ENCODE assay signal across 15 cellular contexts in the genomic region with DNA sequence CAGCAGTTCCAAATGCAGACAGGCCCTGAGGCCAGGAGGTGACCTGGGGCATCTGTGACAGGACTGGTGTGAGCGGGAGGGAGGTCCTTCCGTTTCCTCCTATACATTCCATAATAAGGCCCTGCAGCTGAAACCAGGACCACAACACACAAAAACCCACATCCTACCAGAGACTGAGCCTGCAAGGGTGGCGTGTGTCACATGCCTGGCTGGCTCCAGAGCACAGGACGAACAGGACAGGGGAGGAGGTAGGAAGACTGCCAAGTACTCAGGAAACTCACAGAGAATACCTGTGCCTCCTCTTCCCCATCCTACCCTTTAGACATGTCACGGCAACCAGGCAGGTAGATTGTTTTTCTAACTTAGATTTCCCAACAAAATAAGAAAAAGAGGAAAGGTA.
DNase-seq lines count a peak whose midpoint lies in the region; ATAC-seq and TF ChIP-seq lines count a peak whose summit lies in the region.
"Had no signal": no experiment of that assay in that cellular context is flagged by ENCODE, and none has a peak within 500 bp of the region (broad histone marks: within the 10 kb centered on the region; RNA-seq: fewer than 3 reads in every experiment).

No MANE protein-coding gene starts in this region.

- intact Hi-C loops in left ventricle myocardium superior (cut with micrococcal nuclease) (no loop called here), Right ventricle myocardium inferior (cut with DNase I) (no loop called here), thyroid gland (cut with DNase I) (no loop called here)
- intact Hi-C loops in activated T-helper 2 cell treated with anti-CD3 and anti-CD28 coated beads, Interferon-gamma antibody, Interleukin-2, Interleukin-4, amounts not matched to agents 10 μg/mL and 5 μg/mL and 100 μg/mL, durations not matched to agents 14 hours and 24 hours and 36 hours (cut with micrococcal nuclease), result no loop called here

- no peaks in the 10 kb centered on the region for H3K9me3 Mint-ChIP-seq in activated T-helper 2 cell treated with anti-CD3 and anti-CD28 coated beads, Interferon-gamma antibody, Interleukin-2, Interleukin-4, amounts not matched to agents 10 μg/mL and 5 μg/mL and 100 μg/mL, durations not matched to agents 14 hours and 24 hours and 36 hours
- H3K9me3 Mint-ChIP-seq: CD8-positive, alpha-beta T cell; H9 had no signal

- no peaks in the 10 kb centered on the region for H3K36me3 ChIP-seq in thyroid gland
- H3K36me3 ChIP-seq: BLaER1 treated with 17β-estradiol and CSF1 and Interleukin-3, amounts not matched to agents 10 nM and 100 nM had no signal

- H3K9me3 ChIP-seq in thyroid gland, result no peaks in the 10 kb centered on the region
- H3K9me3 ChIP-seq: BLaER1 treated with 17β-estradiol and CSF1 and Interleukin-3, amounts not matched to agents 10 nM and 100 nM had no signal

- peak overlapping the region; percentile 67 to 92 (median 87) for H3K27ac ChIP-seq in thyroid gland
- H3K27ac ChIP-seq: BLaER1 treated with 17β-estradiol and CSF1 and Interleukin-3, amounts not matched to agents 10 nM and 100 nM had no signal

- peaks cover 44 to 59% of the 10 kb centered on the region in 2 donors for H3K4me1 ChIP-seq in thyroid gland
- H3K4me1 ChIP-seq: BLaER1 treated with 17β-estradiol and CSF1 and Interleukin-3, amounts not matched to agents 10 nM and 100 nM had no signal

- H3K36me3 Mint-ChIP-seq in activated T-helper 2 cell treated with anti-CD3 and anti-CD28 coated beads, Interferon-gamma antibody, Interleukin-2, Interleukin-4, amounts not matched to agents 10 μg/mL and 5 μg/mL and 100 μg/mL, durations not matched to agents 14 hours and 24 hours and 36 hours (ENCODE audit: low read depth), result no peaks in the 10 kb centered on the region
- H3K36me3 Mint-ChIP-seq: CD8-positive, alpha-beta T cell had no signal

- peak in 1 of 2 donors; percentile 18 for TF ChIP-seq POLR2A in thyroid gland (IDR thresholded peaks at IDR 0.05)

- H3K27me3 Mint-ChIP-seq in activated T-helper 2 cell treated with anti-CD3 and anti-CD28 coated beads, Interferon-gamma antibody, Interleukin-2, Interleukin-4, amounts not matched to agents 10 μg/mL and 5 μg/mL and 100 μg/mL, durations not matched to agents 14 hours and 24 hours and 36 hours (ENCODE audit: low read depth), result no peaks in the 10 kb centered on the region

- H3K27me3 ChIP-seq in thyroid gland, result no peaks in the 10 kb centered on the region
- H3K27me3 ChIP-seq: BLaER1 treated with 17β-estradiol and CSF1 and Interleukin-3, amounts not matched to agents 10 nM and 100 nM had no signal

- peak; percentile 51 for ATAC-seq in left ventricle myocardium superior
- ATAC-seq in Right ventricle myocardium inferior, result no peak
- ATAC-seq: CD8-positive, alpha-beta T cell; HepG2 had no signal

- TF ChIP-seq CTCF in thyroid gland (IDR thresholded peaks at IDR 0.05), result no peak

- WGBS in thyroid gland, 2 donors, result 54 to 60% methylated on average over 5 of the region's 5 CpGs

- H3K4me3 ChIP-seq in thyroid gland (replicated peaks in 1 of 3), result no peak overlapping the region
- H3K4me3 ChIP-seq: BLaER1 treated with 17β-estradiol and CSF1 and Interleukin-3, amounts not matched to agents 10 nM and 100 nM had no signal

- H3K27ac Mint-ChIP-seq in activated T-helper 2 cell treated with anti-CD3 and anti-CD28 coated beads, Interferon-gamma antibody, Interleukin-2, Interleukin-4, amounts not matched to agents 10 μg/mL and 5 μg/mL and 100 μg/mL, durations not matched to agents 14 hours and 24 hours and 36 hours, result no peak overlapping the region
- H3K27ac Mint-ChIP-seq: B cell; CD8-positive, alpha-beta T cell; H9 had no signal

- no peak overlapping the region for H3K4me3 Mint-ChIP-seq in activated T-helper 2 cell treated with anti-CD3 and anti-CD28 coated beads, Interferon-gamma antibody, Interleukin-2, Interleukin-4, amounts not matched to agents 10 μg/mL and 5 μg/mL and 100 μg/mL, durations not matched to agents 14 hours and 24 hours and 36 hours (ENCODE audit: low read depth)
- H3K4me3 Mint-ChIP-seq: B cell; CD8-positive, alpha-beta T cell; H9 had no signal

- no peak for DNase-seq in left ventricle myocardium superior
- no peak for DNase-seq in Right ventricle myocardium inferior (ENCODE audit: missing footprints)
- peak; percentile 29 for DNase-seq in UCSD-AML1 (lab: John Stamatoyannopoulos, UW; ENCODE audit: unreplicated experiment)
- peak; percentile 25 for DNase-seq in kidney tubule cell (ENCODE audit: low spot score)
- DNase-seq in thyroid gland, result peak; percentile 51 to 52
- no peak for DNase-seq in NCI-H446 (lab: John Stamatoyannopoulos, UW)
- DNase-seq in activated T-helper 2 cell treated with anti-CD3 and anti-CD28 coated beads, Interferon-gamma antibody, Interleukin-2, Interleukin-4, amounts not matched to agents 10 μg/mL and 5 μg/mL and 100 μg/mL, durations not matched to agents 14 hours and 24 hours and 36 hours (ENCODE audit: low spot score), result no peak
- no peak for DNase-seq in EL
- DNase-seq: Calu3; CD8-positive, alpha-beta T cell; DMS79 treated with DMSO at 0.1 percent for 48 hours; H9 had no signal

- no peaks in the 10 kb centered on the region for H3K4me1 Mint-ChIP-seq in activated T-helper 2 cell treated with anti-CD3 and anti-CD28 coated beads, Interferon-gamma antibody, Interleukin-2, Interleukin-4, amounts not matched to agents 10 μg/mL and 5 μg/mL and 100 μg/mL, durations not matched to agents 14 hours and 24 hours and 36 hours (ENCODE audit: low read depth)
- H3K4me1 Mint-ChIP-seq: B cell had no signal

Comparison
In these comparisons a context has a peak if more than half of its experiments do, and no peak if none do; other contexts are left out.
1. DNase-seq: peak in UCSD-AML1 (single experiment), kidney tubule cell (single experiment) and thyroid gland (2 of 2); none in left ventricle myocardium superior (single experiment), Right ventricle myocardium inferior (single experiment), NCI-H446 (0 of 2), activated T-helper 2 cell treated with anti-CD3 and anti-CD28 coated beads, Interferon-gamma antibody, Interleukin-2, Interleukin-4, amounts not matched to agents 10 μg/mL and 5 μg/mL and 100 μg/mL, durations not matched to agents 14 hours and 24 hours and 36 hours (single experiment) and EL (single experiment).